In the genomic region with DNA sequence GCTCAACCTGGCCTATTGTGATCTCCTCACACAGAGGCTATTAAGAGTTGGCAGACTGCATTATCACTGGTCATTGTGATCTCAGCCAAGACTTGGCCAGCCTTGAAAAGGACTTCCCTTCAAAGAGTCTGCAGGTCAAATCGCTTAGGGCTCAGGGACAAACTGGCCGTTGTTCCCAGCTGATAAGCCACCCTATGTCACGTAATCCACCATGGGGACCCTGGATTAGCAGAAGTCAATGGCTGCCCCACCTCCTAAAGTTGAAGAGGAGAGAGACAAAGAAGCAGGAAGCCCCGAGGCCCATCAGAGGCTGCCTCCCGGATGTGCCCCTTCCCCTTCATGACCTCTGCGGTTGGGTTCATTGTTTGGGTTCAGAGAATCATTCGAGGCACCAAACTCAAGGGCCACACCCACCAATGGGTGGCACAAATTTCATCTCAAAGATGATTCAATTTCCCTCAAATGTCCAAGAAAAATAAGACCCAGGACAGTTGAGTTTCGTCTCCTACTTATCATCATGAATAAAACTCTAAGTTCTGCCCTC, we compare ENCODE assay signal across 1 cellular context.
TF ChIP-seq lines count a peak whose summit lies in the region.

No MANE protein-coding gene starts in this region.

TF ChIP-seq in HepG2, 621 proteins besides CTCF, POLR2A, EP300 and RAD21 (continued from another document and continues in another):
- TF ChIP-seq TBL1XR1 (IDR thresholded peaks at IDR 0.05; ENCODE audit: borderline replicate concordance, low read length, partially characterized antibody) (no peak), ZNF616 (CRISPR knock-in tag; IDR thresholded peaks at IDR 0.05; ENCODE audit: low read depth) (no peak), ISL2 (CRISPR knock-in tag; IDR thresholded peaks at IDR 0.05) (peak; percentile 77), ARNT (IDR thresholded peaks at IDR 0.05) (no peak), SNAI1 (CRISPR knock-in tag; IDR thresholded peaks at IDR 0.05; ENCODE audit: borderline replicate concordance) (no peak), SIX1 (CRISPR knock-in tag; IDR thresholded peaks at IDR 0.05; ENCODE audit: borderline replicate concordance) (no peak; the same call in 1 of the 2 replicates), ZNF567 (CRISPR knock-in tag; IDR thresholded peaks at IDR 0.05; ENCODE audit: borderline replicate concordance) (no peak), BCL6 (CRISPR knock-in tag; IDR thresholded peaks at IDR 0.05) (peak; percentile 36; the same call in 1 of the 2 replicates), SAP130 (CRISPR knock-in tag; IDR thresholded peaks at IDR 0.05; ENCODE audit: low read depth) (peak; percentile 66), ZNF260 (CRISPR knock-in tag; IDR thresholded peaks at IDR 0.05; ENCODE audit: borderline replicate concordance, low read depth) (no peak), BORCS8-MEF2B (CRISPR knock-in tag; IDR thresholded peaks at IDR 0.05) (no peak), KLF11 (CRISPR knock-in tag; IDR thresholded peaks at IDR 0.05) (no peak), ARNTL (CRISPR knock-in tag; IDR thresholded peaks at IDR 0.05) (peak; percentile 74), MED13 (CRISPR knock-in tag; IDR thresholded peaks at IDR 0.05) (no peak), ZNF530 (CRISPR knock-in tag; IDR thresholded peaks at IDR 0.05; ENCODE audit: low read depth) (no peak), ZFP90 (CRISPR knock-in tag; IDR thresholded peaks at IDR 0.05; ENCODE audit: borderline replicate concordance) (no peak), DPF2 (CRISPR knock-in tag; IDR thresholded peaks at IDR 0.05; ENCODE audit: borderline replicate concordance, low read depth) (peak; percentile 80; the same call in 1 of the 2 replicates), TCF7 (IDR thresholded peaks at IDR 0.05; ENCODE audit: low read depth) (peak; percentile 87), CC2D1A (CRISPR knock-in tag; IDR thresholded peaks at IDR 0.05) (no peak), HMGA1 (CRISPR knock-in tag; conservative IDR thresholded peaks at IDR 0.05) (no peak), WIZ (CRISPR knock-in tag; IDR thresholded peaks at IDR 0.05) (no peak), PTBP1 (IDR thresholded peaks at IDR 0.05; ENCODE audit: low read depth, low read length, poor library complexity, severe bottlenecking) (no peak), ZNF317 (CRISPR knock-in tag; IDR thresholded peaks at IDR 0.05) (no peak), ZMYM2 (CRISPR knock-in tag; IDR thresholded peaks at IDR 0.05) (peak; percentile 57; the same call in 1 of the 2 replicates), ZNF768 (CRISPR knock-in tag; IDR thresholded peaks at IDR 0.05) (no peak), GLI4 (CRISPR knock-in tag; IDR thresholded peaks at IDR 0.05; ENCODE audit: borderline replicate concordance) (no peak)
- TF ChIP-seq, protein P1, sequence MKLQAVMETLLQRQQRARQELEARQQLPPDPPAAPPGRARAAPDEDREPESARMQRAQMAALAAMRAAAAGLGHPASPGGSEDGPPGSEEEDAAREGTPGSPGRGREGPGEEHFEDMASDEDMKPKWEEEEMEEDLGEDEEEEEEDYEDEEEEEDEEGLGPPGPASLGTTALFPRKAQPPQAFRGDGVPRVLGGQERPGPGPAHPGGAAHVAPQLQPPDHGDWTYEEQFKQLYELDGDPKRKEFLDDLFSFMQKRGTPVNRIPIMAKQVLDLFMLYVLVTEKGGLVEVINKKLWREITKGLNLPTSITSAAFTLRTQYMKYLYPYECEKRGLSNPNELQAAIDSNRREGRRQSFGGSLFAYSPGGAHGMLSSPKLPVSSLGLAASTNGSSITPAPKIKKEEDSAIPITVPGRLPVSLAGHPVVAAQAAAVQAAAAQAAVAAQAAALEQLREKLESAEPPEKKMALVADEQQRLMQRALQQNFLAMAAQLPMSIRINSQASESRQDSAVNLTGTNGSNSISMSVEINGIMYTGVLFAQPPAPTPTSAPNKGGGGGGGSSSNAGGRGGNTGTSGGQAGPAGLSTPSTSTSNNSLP (IDR thresholded peaks at IDR 0.05; ENCODE audit: low read depth, low read length): no peak
- TF ChIP-seq, protein P2, sequence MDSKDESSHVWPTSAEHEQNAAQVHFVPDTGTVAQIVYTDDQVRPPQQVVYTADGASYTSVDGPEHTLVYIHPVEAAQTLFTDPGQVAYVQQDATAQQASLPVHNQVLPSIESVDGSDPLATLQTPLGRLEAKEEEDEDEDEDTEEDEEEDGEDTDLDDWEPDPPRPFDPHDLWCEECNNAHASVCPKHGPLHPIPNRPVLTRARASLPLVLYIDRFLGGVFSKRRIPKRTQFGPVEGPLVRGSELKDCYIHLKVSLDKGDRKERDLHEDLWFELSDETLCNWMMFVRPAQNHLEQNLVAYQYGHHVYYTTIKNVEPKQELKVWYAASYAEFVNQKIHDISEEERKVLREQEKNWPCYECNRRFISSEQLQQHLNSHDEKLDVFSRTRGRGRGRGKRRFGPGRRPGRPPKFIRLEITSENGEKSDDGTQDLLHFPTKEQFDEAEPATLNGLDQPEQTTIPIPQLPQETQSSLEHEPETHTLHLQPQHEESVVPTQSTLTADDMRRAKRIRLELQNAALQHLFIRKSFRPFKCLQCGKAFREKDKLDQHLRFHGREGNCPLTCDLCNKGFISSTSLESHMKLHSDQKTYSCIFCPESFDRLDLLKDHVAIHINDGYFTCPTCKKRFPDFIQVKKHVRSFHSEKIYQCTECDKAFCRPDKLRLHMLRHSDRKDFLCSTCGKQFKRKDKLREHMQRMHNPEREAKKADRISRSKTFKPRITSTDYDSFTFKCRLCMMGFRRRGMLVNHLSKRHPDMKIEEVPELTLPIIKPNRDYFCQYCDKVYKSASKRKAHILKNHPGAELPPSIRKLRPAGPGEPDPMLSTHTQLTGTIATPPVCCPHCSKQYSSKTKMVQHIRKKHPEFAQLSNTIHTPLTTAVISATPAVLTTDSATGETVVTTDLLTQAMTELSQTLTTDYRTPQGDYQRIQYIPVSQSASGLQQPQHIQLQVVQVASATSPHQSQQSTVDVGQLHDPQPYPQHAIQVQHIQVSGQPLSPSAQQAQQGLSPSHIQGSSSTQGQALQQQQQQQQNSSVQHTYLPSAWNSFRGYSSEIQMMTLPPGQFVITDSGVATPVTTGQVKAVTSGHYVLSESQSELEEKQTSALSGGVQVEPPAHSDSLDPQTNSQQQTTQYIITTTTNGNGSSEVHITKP (CRISPR knock-in tag; IDR thresholded peaks at IDR 0.05; ENCODE audit: low read depth): 0 out of 2 replicates have a peak, but pooled peaks have one; percentile 26
- TF ChIP-seq, protein P3, sequence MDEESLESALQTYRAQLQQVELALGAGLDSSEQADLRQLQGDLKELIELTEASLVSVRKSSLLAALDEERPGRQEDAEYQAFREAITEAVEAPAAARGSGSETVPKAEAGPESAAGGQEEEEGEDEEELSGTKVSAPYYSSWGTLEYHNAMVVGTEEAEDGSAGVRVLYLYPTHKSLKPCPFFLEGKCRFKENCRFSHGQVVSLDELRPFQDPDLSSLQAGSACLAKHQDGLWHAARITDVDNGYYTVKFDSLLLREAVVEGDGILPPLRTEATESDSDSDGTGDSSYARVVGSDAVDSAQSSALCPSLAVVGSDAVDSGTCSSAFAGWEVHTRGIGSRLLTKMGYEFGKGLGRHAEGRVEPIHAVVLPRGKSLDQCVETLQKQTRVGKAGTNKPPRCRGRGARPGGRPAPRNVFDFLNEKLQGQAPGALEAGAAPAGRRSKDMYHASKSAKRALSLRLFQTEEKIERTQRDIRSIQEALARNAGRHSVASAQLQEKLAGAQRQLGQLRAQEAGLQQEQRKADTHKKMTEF (CRISPR knock-in tag; IDR thresholded peaks at IDR 0.05): peak; percentile 43; the same call in 1 of the 2 replicates
- TF ChIP-seq, protein P4, sequence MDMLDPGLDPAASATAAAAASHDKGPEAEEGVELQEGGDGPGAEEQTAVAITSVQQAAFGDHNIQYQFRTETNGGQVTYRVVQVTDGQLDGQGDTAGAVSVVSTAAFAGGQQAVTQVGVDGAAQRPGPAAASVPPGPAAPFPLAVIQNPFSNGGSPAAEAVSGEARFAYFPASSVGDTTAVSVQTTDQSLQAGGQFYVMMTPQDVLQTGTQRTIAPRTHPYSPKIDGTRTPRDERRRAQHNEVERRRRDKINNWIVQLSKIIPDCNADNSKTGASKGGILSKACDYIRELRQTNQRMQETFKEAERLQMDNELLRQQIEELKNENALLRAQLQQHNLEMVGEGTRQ (IDR thresholded peaks at IDR 0.05; ENCODE audit: low read depth, low read length): no peak
- TF ChIP-seq, protein P4 (CRISPR knock-in tag; IDR thresholded peaks at IDR 0.05; ENCODE audit: borderline replicate concordance): no peak
- TF ChIP-seq, protein P5, sequence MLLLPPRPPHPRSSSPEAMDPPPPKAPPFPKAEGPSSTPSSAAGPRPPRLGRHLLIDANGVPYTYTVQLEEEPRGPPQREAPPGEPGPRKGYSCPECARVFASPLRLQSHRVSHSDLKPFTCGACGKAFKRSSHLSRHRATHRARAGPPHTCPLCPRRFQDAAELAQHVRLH (CRISPR knock-in tag; IDR thresholded peaks at IDR 0.05; ENCODE audit: borderline replicate concordance, low read depth): 0 out of 2 replicates have a peak, but pooled peaks have one; percentile 13
- TF ChIP-seq, protein P6, sequence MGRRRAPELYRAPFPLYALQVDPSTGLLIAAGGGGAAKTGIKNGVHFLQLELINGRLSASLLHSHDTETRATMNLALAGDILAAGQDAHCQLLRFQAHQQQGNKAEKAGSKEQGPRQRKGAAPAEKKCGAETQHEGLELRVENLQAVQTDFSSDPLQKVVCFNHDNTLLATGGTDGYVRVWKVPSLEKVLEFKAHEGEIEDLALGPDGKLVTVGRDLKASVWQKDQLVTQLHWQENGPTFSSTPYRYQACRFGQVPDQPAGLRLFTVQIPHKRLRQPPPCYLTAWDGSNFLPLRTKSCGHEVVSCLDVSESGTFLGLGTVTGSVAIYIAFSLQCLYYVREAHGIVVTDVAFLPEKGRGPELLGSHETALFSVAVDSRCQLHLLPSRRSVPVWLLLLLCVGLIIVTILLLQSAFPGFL (CRISPR knock-in tag; IDR thresholded peaks at IDR 0.05): no peak
- TF ChIP-seq, protein P7, sequence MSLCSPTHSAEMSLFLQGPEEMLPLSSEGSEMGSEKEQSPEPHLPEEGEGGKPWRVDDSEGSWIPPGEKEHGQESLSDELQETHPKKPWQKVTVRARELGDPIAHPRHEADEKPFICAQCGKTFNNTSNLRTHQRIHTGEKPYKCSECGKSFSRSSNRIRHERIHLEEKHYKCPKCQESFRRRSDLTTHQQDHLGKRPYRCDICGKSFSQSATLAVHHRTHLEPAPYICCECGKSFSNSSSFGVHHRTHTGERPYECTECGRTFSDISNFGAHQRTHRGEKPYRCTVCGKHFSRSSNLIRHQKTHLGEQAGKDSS (CRISPR knock-in tag; IDR thresholded peaks at IDR 0.05; ENCODE audit: borderline replicate concordance, low read depth): no peak
- TF ChIP-seq, protein P8, sequence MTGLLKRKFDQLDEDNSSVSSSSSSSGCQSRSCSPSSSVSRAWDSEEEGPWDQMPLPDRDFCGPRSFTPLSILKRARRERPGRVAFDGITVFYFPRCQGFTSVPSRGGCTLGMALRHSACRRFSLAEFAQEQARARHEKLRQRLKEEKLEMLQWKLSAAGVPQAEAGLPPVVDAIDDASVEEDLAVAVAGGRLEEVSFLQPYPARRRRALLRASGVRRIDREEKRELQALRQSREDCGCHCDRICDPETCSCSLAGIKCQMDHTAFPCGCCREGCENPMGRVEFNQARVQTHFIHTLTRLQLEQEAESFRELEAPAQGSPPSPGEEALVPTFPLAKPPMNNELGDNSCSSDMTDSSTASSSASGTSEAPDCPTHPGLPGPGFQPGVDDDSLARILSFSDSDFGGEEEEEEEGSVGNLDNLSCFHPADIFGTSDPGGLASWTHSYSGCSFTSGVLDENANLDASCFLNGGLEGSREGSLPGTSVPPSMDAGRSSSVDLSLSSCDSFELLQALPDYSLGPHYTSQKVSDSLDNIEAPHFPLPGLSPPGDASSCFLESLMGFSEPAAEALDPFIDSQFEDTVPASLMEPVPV (CRISPR knock-in tag; IDR thresholded peaks at IDR 0.05): no peak
- TF ChIP-seq, protein P9, sequence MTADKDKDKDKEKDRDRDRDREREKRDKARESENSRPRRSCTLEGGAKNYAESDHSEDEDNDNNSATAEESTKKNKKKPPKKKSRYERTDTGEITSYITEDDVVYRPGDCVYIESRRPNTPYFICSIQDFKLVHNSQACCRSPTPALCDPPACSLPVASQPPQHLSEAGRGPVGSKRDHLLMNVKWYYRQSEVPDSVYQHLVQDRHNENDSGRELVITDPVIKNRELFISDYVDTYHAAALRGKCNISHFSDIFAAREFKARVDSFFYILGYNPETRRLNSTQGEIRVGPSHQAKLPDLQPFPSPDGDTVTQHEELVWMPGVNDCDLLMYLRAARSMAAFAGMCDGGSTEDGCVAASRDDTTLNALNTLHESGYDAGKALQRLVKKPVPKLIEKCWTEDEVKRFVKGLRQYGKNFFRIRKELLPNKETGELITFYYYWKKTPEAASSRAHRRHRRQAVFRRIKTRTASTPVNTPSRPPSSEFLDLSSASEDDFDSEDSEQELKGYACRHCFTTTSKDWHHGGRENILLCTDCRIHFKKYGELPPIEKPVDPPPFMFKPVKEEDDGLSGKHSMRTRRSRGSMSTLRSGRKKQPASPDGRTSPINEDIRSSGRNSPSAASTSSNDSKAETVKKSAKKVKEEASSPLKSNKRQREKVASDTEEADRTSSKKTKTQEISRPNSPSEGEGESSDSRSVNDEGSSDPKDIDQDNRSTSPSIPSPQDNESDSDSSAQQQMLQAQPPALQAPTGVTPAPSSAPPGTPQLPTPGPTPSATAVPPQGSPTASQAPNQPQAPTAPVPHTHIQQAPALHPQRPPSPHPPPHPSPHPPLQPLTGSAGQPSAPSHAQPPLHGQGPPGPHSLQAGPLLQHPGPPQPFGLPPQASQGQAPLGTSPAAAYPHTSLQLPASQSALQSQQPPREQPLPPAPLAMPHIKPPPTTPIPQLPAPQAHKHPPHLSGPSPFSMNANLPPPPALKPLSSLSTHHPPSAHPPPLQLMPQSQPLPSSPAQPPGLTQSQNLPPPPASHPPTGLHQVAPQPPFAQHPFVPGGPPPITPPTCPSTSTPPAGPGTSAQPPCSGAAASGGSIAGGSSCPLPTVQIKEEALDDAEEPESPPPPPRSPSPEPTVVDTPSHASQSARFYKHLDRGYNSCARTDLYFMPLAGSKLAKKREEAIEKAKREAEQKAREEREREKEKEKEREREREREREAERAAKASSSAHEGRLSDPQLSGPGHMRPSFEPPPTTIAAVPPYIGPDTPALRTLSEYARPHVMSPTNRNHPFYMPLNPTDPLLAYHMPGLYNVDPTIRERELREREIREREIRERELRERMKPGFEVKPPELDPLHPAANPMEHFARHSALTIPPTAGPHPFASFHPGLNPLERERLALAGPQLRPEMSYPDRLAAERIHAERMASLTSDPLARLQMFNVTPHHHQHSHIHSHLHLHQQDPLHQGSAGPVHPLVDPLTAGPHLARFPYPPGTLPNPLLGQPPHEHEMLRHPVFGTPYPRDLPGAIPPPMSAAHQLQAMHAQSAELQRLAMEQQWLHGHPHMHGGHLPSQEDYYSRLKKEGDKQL (CRISPR knock-in tag; IDR thresholded peaks at IDR 0.05; ENCODE audit: low read depth): peak; percentile 66; the same call in 1 of the 2 replicates
